ENCODE assay signal across 7 cellular contexts in genomic region chr16:76880523-76880922, GRCh38.
DNase-seq lines count a peak whose midpoint lies in the region; ATAC-seq, FAIRE-seq and TF ChIP-seq lines count a peak whose summit lies in the region.
"Not testable (repeated sequence)": the region's sequence is repeated elsewhere in the genome, so short reads cannot be mapped to it uniquely, and the experiment has no call there.

No MANE protein-coding gene starts in this region.

- POLR2A ChIA-PET in GM12878 (lab: Charles Lee), result interaction anchor here (0.6 kb wide), 1 partner anchor 944 kb away, joined by 4 read pairs; no protein-coding TSS in a partner anchor

- not testable (repeated sequence) for TF ChIP-seq RAD21 in GM12878 (IDR thresholded peaks at IDR 0.05; ENCODE audit: insufficient read depth, low read depth, low read length)

- DNase-seq in NCI-H1092 (lab: John Stamatoyannopoulos, UW) (peak; percentile 13), NCI-H1417 (lab: John Stamatoyannopoulos, UW) (peak in 2 of 3 experiments; percentile 28 to 99), NCI-H2029 (lab: John Stamatoyannopoulos, UW) (peak; percentile 63), NCI-H2107 (lab: John Stamatoyannopoulos, UW) (peak; percentile 23), NCI-H510A treated with DMSO at 0.1 percent for 48 hours (lab: John Stamatoyannopoulos, UW) (peak; percentile 14)
- not testable (repeated sequence) for DNase-seq in GM12878 (ENCODE audit: low read depth, low spot score); frontal cortex (ENCODE audit: low spot score in 2 of 2)

- intact Hi-C loops in GM12878 (cut with micrococcal nuclease; ENCODE audit: unreplicated experiment), result not testable (repeated sequence)

- not testable (repeated sequence) for H3K9me3 ChIP-seq in GM12878 (replicated peaks; ENCODE audit: control insufficient read depth, insufficient read depth, low read length)

- RAD21 ChIA-PET in GM12878 (lab: Charles Lee; ENCODE audit: unreplicated experiment), result interaction anchor here (0.9 kb wide), 1 partner anchor 224 kb away, joined by 3 read pairs; no protein-coding TSS in a partner anchor

- TF ChIP-seq CTCF in GM12878 (IDR thresholded peaks at IDR 0.05 in 2 of 3, conservative IDR thresholded peaks at IDR 0.05 in 1 of 3; ENCODE audit: control insufficient read depth in 2 of 3, extremely low read depth in 1 of 3, insufficient read depth in 1 of 3, low read depth in 3 of 3, low read length in 3 of 3), result not testable (repeated sequence)

- whole genome bisulfite sequencing in GM12878 (ENCODE audit: insufficient coverage, insufficient replicate concordance, low lambda C conversion rate, missing lambda C conversion rate), result 36% methylated on average over 4 of the region's 5 CpGs

- H3K9ac ChIP-seq in GM12878 (ENCODE audit: control insufficient read depth, insufficient read depth, low read length), result not testable (repeated sequence)

- not testable (repeated sequence) for H3K4me3 ChIP-seq in GM12878

- not testable (repeated sequence) for FAIRE-seq in GM12878 (lab: Jason Lieb, UNC)
- peak; percentile 53 for FAIRE-seq in frontal cortex (lab: Jason Lieb, UNC)

- not testable (repeated sequence) for H3K27ac ChIP-seq in GM12878 (ENCODE audit: control insufficient read depth, insufficient read depth)

- in situ Hi-C loops in GM12878 (cut with MboI), result not testable (repeated sequence)

- not testable (repeated sequence) for ATAC-seq in GM12878

- not testable (repeated sequence) for H2AFZ ChIP-seq in GM12878 (ENCODE audit: control insufficient read depth, low read depth, low read length)

- not testable (repeated sequence) for H3K79me2 ChIP-seq in GM12878 (ENCODE audit: control insufficient read depth, insufficient read depth, low read length)

- H3K36me3 ChIP-seq in GM12878 (ENCODE audit: control insufficient read depth in 2 of 2, insufficient read depth in 2 of 2, low read length in 1 of 2), result not testable (repeated sequence)

- H4K20me1 ChIP-seq in GM12878 (ENCODE audit: control insufficient read depth, insufficient read depth), result not testable (repeated sequence)

- TF ChIP-seq POLR2A in GM12878 (IDR thresholded peaks at IDR 0.05; ENCODE audit: low read depth, low read length), result not testable (repeated sequence)

- H3K27me3 ChIP-seq in GM12878 (replicated peaks in 1 of 2; ENCODE audit: control insufficient read depth in 2 of 2, insufficient read depth in 2 of 2, low read length in 1 of 2), result not testable (repeated sequence)

- CTCF ChIA-PET in GM12878 (lab: Yijun Ruan, JAX), result not testable (repeated sequence)

- not testable (repeated sequence) for BruUV-seq in GM12878 (replicated peaks; lab: Mats Ljungman, UMichigan)

- not testable (repeated sequence) for H3K4me1 ChIP-seq in GM12878 (ENCODE audit: control insufficient read depth, insufficient read depth, low read length)

- H3K4me2 ChIP-seq in GM12878 (ENCODE audit: control insufficient read depth, insufficient read depth), result not testable (repeated sequence)

- SMC1A ChIA-PET in GM12878 (lab: Charles Lee; ENCODE audit: uncharacterized antibody, unreplicated experiment), result not testable (repeated sequence)

- TF ChIP-seq EP300 in GM12878 (IDR thresholded peaks at IDR 0.05; ENCODE audit: borderline replicate concordance in 1 of 2, control insufficient read depth in 1 of 2, low read depth in 2 of 2, low read length in 2 of 2), result not testable (repeated sequence)

TF ChIP-seq in GM12878, 131 proteins besides CTCF, POLR2A, EP300 and RAD21:
- TF ChIP-seq SMAD1 (IDR thresholded peaks at IDR 0.05; ENCODE audit: low read depth, partially characterized antibody), result peak; percentile 44
TF ChIP-seq in GM12878: peak in this region for 1; not testable (repeated sequence) for 130.
